ENCODE assay signal across 9 cellular contexts in genomic region chr9:107484117-107484723, GRCh38.
DNase-seq lines count a peak whose midpoint lies in the region; ATAC-seq, FAIRE-seq and TF ChIP-seq lines count a peak whose summit lies in the region.
"Had no signal": no experiment of that assay in that cellular context is flagged by ENCODE, and none has a peak within 500 bp of the region (broad histone marks: within the 10 kb centered on the region; RNA-seq: fewer than 3 reads in every experiment).

No MANE protein-coding gene starts in this region.

- H3K9ac ChIP-seq in OCI-LY1 (ENCODE audit: low read length) (no peak overlapping the region), mucosa of stomach (ENCODE audit: low read length) (peak overlapping the region; percentile 96)

- no peaks in the 10 kb centered on the region for H3K4me1 ChIP-seq in OCI-LY1 (ENCODE audit: insufficient read depth, low read length, severe bottlenecking)
- no peaks in the 10 kb centered on the region for H3K4me1 ChIP-seq in mucosa of stomach (ENCODE audit: control insufficient read depth, insufficient read depth, low read length)

- peak; percentile 93 for FAIRE-seq in endometrium (lab: Jason Lieb, UNC)

- DNase-seq in SKM-1 treated with dmso at 0.1 percent for 144 hours (lab: John Stamatoyannopoulos, UW; ENCODE audit: unreplicated experiment) (peak; percentile 48), SKM-1 (lab: John Stamatoyannopoulos, UW; ENCODE audit: unreplicated experiment) (no peak), HuH-7 (ENCODE audit: low spot score) (peak; percentile 69)

- H3K4me3 ChIP-seq in OCI-LY1 (ENCODE audit: low read depth, low read length, poor library complexity, severe bottlenecking) (no peak overlapping the region), mucosa of stomach (ENCODE audit: low read length) (no peak overlapping the region)

- H3K4me2 ChIP-seq in OCI-LY1 (ENCODE audit: low read length) = no peak overlapping the region

- peak; percentile 43 for TF ChIP-seq CTCF in OCI-LY1 (IDR thresholded peaks at IDR 0.05; ENCODE audit: low read length)

- no peaks in the 10 kb centered on the region for H3F3A ChIP-seq in OCI-LY1 (ENCODE audit: insufficient read depth, low read length)

- ATAC-seq in GM21529 (IDR thresholded peaks at IDR 0.05; ENCODE audit: unreplicated experiment) (no peak), HG02981 (IDR thresholded peaks at IDR 0.05; ENCODE audit: unreplicated experiment) (no peak)

- no peaks in the 10 kb centered on the region for H3K9me2 ChIP-seq in OCI-LY1 (ENCODE audit: low read depth, low read length)

- no peak overlapping the region for H2AFZ ChIP-seq in OCI-LY1 (ENCODE audit: low read length)

- no peak overlapping the region for H3K27ac ChIP-seq in OCI-LY1 (ENCODE audit: low read depth, low read length, poor library complexity, severe bottlenecking)
- H3K27ac ChIP-seq: BLaER1 treated with 17β-estradiol and CSF1 and Interleukin-3, amounts not matched to agents 10 nM and 100 nM had no signal

- H3K36me3 ChIP-seq in OCI-LY1 (ENCODE audit: insufficient read depth, low read length) (no peaks in the 10 kb centered on the region), mucosa of stomach (ENCODE audit: control insufficient read depth, insufficient read depth, low read length) (peaks cover 26% of the 10 kb centered on the region)

- no peaks in the 10 kb centered on the region for H3K9me3 ChIP-seq in OCI-LY1 (ENCODE audit: low read length)
- H3K9me3 ChIP-seq in mucosa of stomach (ENCODE audit: control insufficient read depth, low read length) = no peaks in the 10 kb centered on the region

- H3K27me3 ChIP-seq in OCI-LY1 (ENCODE audit: insufficient read depth, low read length) (no peaks in the 10 kb centered on the region), mucosa of stomach (ENCODE audit: control insufficient read depth, insufficient read depth, low read length) (no peaks in the 10 kb centered on the region)

- no peaks in the 10 kb centered on the region for H3K79me2 ChIP-seq in OCI-LY1 (ENCODE audit: insufficient read depth, low read length)

- no peaks in the 10 kb centered on the region for H4K20me1 ChIP-seq in OCI-LY1 (ENCODE audit: insufficient read depth, low read length)
